Comparison of ENCODE assay signal across 21 cellular contexts in the genomic region with DNA sequence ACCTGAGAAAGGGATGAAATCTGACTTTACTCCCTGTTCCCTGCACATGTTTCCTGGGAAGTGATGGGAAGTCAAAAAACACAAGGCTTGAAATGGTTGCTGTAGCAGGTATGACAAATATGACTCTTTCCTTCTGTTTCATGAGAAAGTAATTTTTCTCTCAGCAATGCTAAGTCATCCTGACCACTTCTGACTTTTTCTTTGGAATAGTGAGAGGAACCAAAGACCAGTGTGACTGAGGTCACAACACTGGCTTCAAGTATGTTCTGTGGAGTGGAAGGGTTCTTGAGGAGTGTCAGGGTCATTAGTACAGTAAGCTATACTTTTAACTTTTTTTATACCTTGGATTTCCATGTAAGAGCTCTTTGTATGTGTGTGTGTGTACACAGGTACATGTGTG.
DNase-seq lines count a peak whose midpoint lies in the region; ATAC-seq and TF ChIP-seq lines count a peak whose summit lies in the region.
"Had no signal": no experiment of that assay in that cellular context is flagged by ENCODE, and none has a peak within 500 bp of the region (broad histone marks: within the 10 kb centered on the region; RNA-seq: fewer than 3 reads in every experiment).

No MANE protein-coding gene starts in this region.

- no peak for ATAC-seq in HG03565 (IDR thresholded peaks at IDR 0.05; ENCODE audit: unreplicated experiment)
- ATAC-seq: GM12878, GM23338, HepG2 had no signal

- POLR2A ChIA-PET in BJ (lab: Charles Lee), result no interaction called here

- no peak overlapping the region for H3K4me2 ChIP-seq in GM23248 (ENCODE audit: unreplicated experiment)
- H3K4me2 ChIP-seq: GM23338 had no signal

- in situ Hi-C loops in GM23248 (cut with MboI), result no loop called here

- H3K36me3 ChIP-seq in BJ (ENCODE audit: control insufficient read depth, insufficient read depth, low read length), result no peaks in the 10 kb centered on the region
- no peaks in the 10 kb centered on the region for H3K36me3 ChIP-seq in GM23248 (ENCODE audit: low read depth)
- H3K36me3 ChIP-seq in neutrophil, result no peaks in the 10 kb centered on the region

- no peaks in the 10 kb centered on the region for H3K9me2 ChIP-seq in GM23248 (ENCODE audit: insufficient read depth)

- H3K4me3 ChIP-seq in BJ (ENCODE audit: low read depth, low read length) (no peak overlapping the region), GM23248 (no peak overlapping the region), neutrophil (ENCODE audit: low read depth in 1 of 2, low read length in 1 of 2) (no peak overlapping the region)
- H3K4me3 ChIP-seq: GM12878, GM23338 had no signal

- TF ChIP-seq CTCF in BJ (IDR thresholded peaks at IDR 0.05; ENCODE audit: insufficient read depth, low read depth, low read length) (no peak), neutrophil (IDR thresholded peaks at IDR 0.05) (no peak)

- H3K4me1 ChIP-seq in GM23248 (ENCODE audit: insufficient read depth) (peaks cover 14% of the 10 kb centered on the region), neutrophil (ENCODE audit: control insufficient read depth in 1 of 2, insufficient read depth in 1 of 2, low read depth in 1 of 2, low read length in 1 of 2) (no peaks in the 10 kb centered on the region)

- H2AFZ ChIP-seq in GM23248, result no peak overlapping the region
- H2AFZ ChIP-seq: GM23338 had no signal

- no peak overlapping the region for H3K27ac ChIP-seq in GM23248
- peak overlapping the region; percentile 52 for H3K27ac ChIP-seq in caudate nucleus (ENCODE audit: low read depth, low read length)
- H3K27ac ChIP-seq in neutrophil, result peak overlapping the region; percentile 36

- H3K79me2 ChIP-seq in GM23248 (ENCODE audit: insufficient read depth), result peaks cover 54% of the 10 kb centered on the region

- no peak overlapping the region for H3K9ac ChIP-seq in GM23248

- DNase-seq in BJ (ENCODE audit: low read depth) (peak; percentile 14), GM23248 (peak; percentile 14), caudate nucleus (lab: John Stamatoyannopoulos, UW) (no peak), H4 (ENCODE audit: low spot score) (no peak)
- no peak for DNase-seq in activated CD4-positive, alpha-beta T cell treated with anti-CD3 and anti-CD28 coated beads, Interleukin-2, amount 50 U/mL, for 4 hours
- DNase-seq: AML-193; DMS 273 treated with DMSO at 0.1 percent for 48 hours; DND-41; GF-D8; KBM-7; NCI-H1105 treated with DMSO at 0.1 percent for 48 hours; NCI-H1694; NCI-H510A; NCI-H748 treated with DMSO at 0.1 percent for 48 hours; NK-92 treated with Interleukin-12 subunit alpha and Interleukin-12 subunit beta, amount 100 ng/mL, for 24 hours; Right ventricle myocardium superior had no signal

- H3K27me3 ChIP-seq in BJ (ENCODE audit: control insufficient read depth, insufficient read depth, low read length), result no peaks in the 10 kb centered on the region
- H3K27me3 ChIP-seq in GM23248 (replicated peaks; ENCODE audit: insufficient read depth), result no peaks in the 10 kb centered on the region
- no peaks in the 10 kb centered on the region for H3K27me3 ChIP-seq in neutrophil

- H3K9me3 ChIP-seq in GM23248 (ENCODE audit: low read depth) (no peaks in the 10 kb centered on the region), neutrophil (no peaks in the 10 kb centered on the region)

- CTCF ChIA-PET in BJ (lab: Yijun Ruan, JAX), result no interaction called here

- peaks cover 14% of the 10 kb centered on the region for H3F3A ChIP-seq in GM23248 (ENCODE audit: insufficient read depth)

- H4K20me1 ChIP-seq in GM23248 (ENCODE audit: insufficient read depth), result no peaks in the 10 kb centered on the region

Comparison
In these comparisons a context has a peak if more than half of its experiments do, and no peak if none do; other contexts are left out.
1. DNase-seq: peak in BJ (single experiment) and GM23248 (single experiment); none in caudate nucleus (0 of 61), H4 (single experiment) and activated CD4-positive, alpha-beta T cell treated with anti-CD3 and anti-CD28 coated beads, Interleukin-2, amount 50 U/mL, for 4 hours (0 of 2).